16 cellular contexts compared by ENCODE assay signal in genomic region chr3:140134231-140134630, GRCh38.
DNase-seq lines count a peak whose midpoint lies in the region; ATAC-seq and TF ChIP-seq lines count a peak whose summit lies in the region.
"Had no signal": no experiment of that assay in that cellular context is flagged by ENCODE, and none has a peak within 500 bp of the region (broad histone marks: within the 10 kb centered on the region; RNA-seq: fewer than 3 reads in every experiment).

No MANE protein-coding gene starts in this region.

- no peak for ATAC-seq in HG03442 (IDR thresholded peaks at IDR 0.05; ENCODE audit: unreplicated experiment)
- ATAC-seq: GM12878 had no signal

- DNase-seq in NCI-H146 (lab: John Stamatoyannopoulos, UW) (peak; percentile 56), NCI-H146 treated with DMSO at 0.1 percent for 48 hours (lab: John Stamatoyannopoulos, UW; ENCODE audit: unreplicated experiment) (no peak), NCI-H524 (lab: John Stamatoyannopoulos, UW) (peak; percentile 96 to 97), WERI-Rb-1 (peak; percentile 91), GOT3 (lab: John Stamatoyannopoulos, UW) (no peak)
- no peak for DNase-seq in stimulated activated CD4-positive, alpha-beta T cell treated with anti-CD3 and anti-CD28 coated beads, Interleukin-2, amount 100 ng/mL, for 48 hours
- DNase-seq: 8988T; AML-193; CD4-positive, CD25-positive, alpha-beta regulatory T cell; DMS79; GM23248; H7; IMR-90 had no signal

- peak overlapping the region; percentile 23 for H3K4me3 ChIP-seq in WERI-Rb-1 (ENCODE audit: low read depth, low read length)
- H3K4me3 ChIP-seq: BLaER1 treated with 17β-estradiol and CSF1 and Interleukin-3, amounts not matched to agents 10 nM and 100 nM; GM12878; GM23248 had no signal

- no peaks in the 10 kb centered on the region for H3K9me3 ChIP-seq in WERI-Rb-1 (ENCODE audit: severe bottlenecking)
- H3K9me3 ChIP-seq: BLaER1 treated with 17β-estradiol and CSF1 and Interleukin-3, amounts not matched to agents 10 nM and 100 nM had no signal

- peak overlapping the region; percentile 87 for H3K27ac ChIP-seq in WERI-Rb-1
- H3K27ac ChIP-seq: BLaER1 treated with 17β-estradiol and CSF1 and Interleukin-3, amounts not matched to agents 10 nM and 100 nM; GM23248 had no signal

- no peak for TF ChIP-seq CTCF in WERI-Rb-1 (IDR thresholded peaks at IDR 0.05; ENCODE audit: low read depth, low read length)

- H3K27me3 ChIP-seq in WERI-Rb-1 (ENCODE audit: insufficient read depth, low read depth, severe bottlenecking), result no peaks in the 10 kb centered on the region
- H3K27me3 ChIP-seq: BLaER1 treated with 17β-estradiol and CSF1 and Interleukin-3, amounts not matched to agents 10 nM and 100 nM had no signal

- H3K36me3 ChIP-seq in WERI-Rb-1, result no peaks in the 10 kb centered on the region
- H3K36me3 ChIP-seq: BLaER1 treated with 17β-estradiol and CSF1 and Interleukin-3, amounts not matched to agents 10 nM and 100 nM had no signal

Comparison
In these comparisons a context has a peak if more than half of its experiments do, and no peak if none do; other contexts are left out.
1. DNase-seq: peak in NCI-H146 (single experiment), NCI-H524 (2 of 2) and WERI-Rb-1 (single experiment); none in NCI-H146 treated with DMSO at 0.1 percent for 48 hours (single experiment), stimulated activated CD4-positive, alpha-beta T cell treated with anti-CD3 and anti-CD28 coated beads, Interleukin-2, amount 100 ng/mL, for 48 hours (0 of 2) and GOT3 (single experiment).